Comparison of ENCODE assay signal across 9 cellular contexts in the genomic region with DNA sequence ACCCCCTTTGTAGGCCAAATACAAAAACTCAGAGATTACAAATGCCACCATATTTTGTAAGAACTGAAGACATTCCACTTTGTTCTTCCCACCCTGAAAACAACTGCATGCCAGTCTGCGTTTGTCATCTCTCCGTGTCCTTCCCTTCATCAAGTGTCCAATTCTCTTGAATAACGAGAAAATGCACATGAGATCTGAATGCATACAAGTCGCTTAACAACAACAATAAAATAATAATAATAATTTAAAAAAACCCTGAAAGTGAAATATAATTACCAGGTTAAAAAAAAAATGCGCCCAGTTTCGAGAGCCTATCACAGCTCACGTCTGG. TPM values are rescaled to one million over a fixed set of nuclear protein-coding genes. Genes with fewer than 3 reads are reported as not detected.
A peak's percentile ranks its signal among the peaks of the same experiment; 100 is the strongest.
DNase-seq lines count a peak whose midpoint lies in the region; ATAC-seq, FAIRE-seq and TF ChIP-seq lines count a peak whose summit lies in the region.
"Had no signal": no experiment of that assay in that cellular context is flagged by ENCODE, and none has a peak within 500 bp of the region (broad histone marks: within the 10 kb centered on the region; RNA-seq: fewer than 3 reads in every experiment).

No MANE protein-coding gene starts in this region.

- no peak for TF ChIP-seq CTCF in AG04449 (IDR thresholded peaks at IDR 0.05; ENCODE audit: insufficient read depth, low read length, missing control alignments)
- TF ChIP-seq CTCF in natural killer cell (IDR thresholded peaks at IDR 0.05): no peak

- H3K36me3 ChIP-seq in HUES64 (ENCODE audit: insufficient read depth, low read length): no peaks in the 10 kb centered on the region

- peaks cover 14% of the 10 kb centered on the region for H3K27me3 ChIP-seq in HUES64 (ENCODE audit: insufficient read depth, low read length)

- POLR2A ChIA-PET in AG04449 (lab: Yijun Ruan, JAX): interaction anchor here (0.5 to 0.7 kb wide), 2 partner anchors 13 to 80 kb away, joined by 3 read pairs; no protein-coding TSS in a partner anchor

- H3K4me1 Mint-ChIP-seq in natural killer cell: peaks cover 7 to 8% of the 10 kb centered on the region in 2 donors

- peak overlapping the region; percentile 75 for H3K4me3 Mint-ChIP-seq in natural killer cell

- H3K4me1 ChIP-seq in HUES64 (ENCODE audit: insufficient read depth, low read length): peaks cover 21% of the 10 kb centered on the region

- H3K27ac Mint-ChIP-seq in natural killer cell: peak overlapping the region in 1 of 2 donors; percentile 39

- intact Hi-C loops in natural killer cell (cut with micrococcal nuclease): loop anchor here (1.0 kb wide), 1 partner anchor 534 kb away; no protein-coding TSS in a partner anchor

- no peaks in the 10 kb centered on the region for H3K27me3 Mint-ChIP-seq in natural killer cell (ENCODE audit: low read depth in 2 of 2)

- no peak overlapping the region for H3K27ac ChIP-seq in HUES64 (ENCODE audit: low read depth, low read length)

- WGBS in HUES64: 31% methylated on average over 6 of the region's 7 CpGs

- H3K4me3 ChIP-seq in AG04449 (ENCODE audit: low read depth, low read length) (peak overlapping the region; percentile 70), HUES64 (ENCODE audit: low read length) (peak overlapping the region; percentile 60)

- no peak overlapping the region for H3K9ac ChIP-seq in HUES64 (ENCODE audit: low read depth, low read length)

- H3K36me3 Mint-ChIP-seq in natural killer cell: no peaks in the 10 kb centered on the region

- ATAC-seq in natural killer cell (no peak), HG03442 (IDR thresholded peaks at IDR 0.05; ENCODE audit: unreplicated experiment) (no peak), GM19452 (IDR thresholded peaks at IDR 0.05; ENCODE audit: unreplicated experiment) (no peak), GM18498 (IDR thresholded peaks at IDR 0.05; ENCODE audit: unreplicated experiment) (no peak)

- H3K9me3 Mint-ChIP-seq in natural killer cell: no peaks in the 10 kb centered on the region

- peak; percentile 51 for FAIRE-seq in colon (lab: Jason Lieb, UNC)
- FAIRE-seq: G401.6 had no signal

- no peak for DNase-seq in AG04449 (ENCODE audit: low read depth, low spot score)
- no peak for DNase-seq in natural killer cell
- DNase-seq in AML-193 (lab: John Stamatoyannopoulos, UW): no peak

- H3K9me3 ChIP-seq in HUES64 (ENCODE audit: insufficient read depth, low read depth, low read length): no peaks in the 10 kb centered on the region

- CTCF ChIA-PET in AG04449 (lab: Yijun Ruan, JAX): interaction anchor here (0.6 to 1.4 kb wide), 10 partner anchors 11 to 1055 kb away, joined by 3 to 6 read pairs (median 3); no protein-coding TSS in a partner anchor

RNA-seq across cellular contexts. Expression of gene SETBP1, which starts 2.0 kb away (rescaled TPM):
- 3.0 TPM for polyA plus RNA-seq in HUES64 (2013, experiment 1 of 2)
- polyA plus RNA-seq in HUES64 (2013, experiment 2 of 2): 3.9 TPM
- total RNA-seq in natural killer cell: 10 to 100 TPM; 36.0 to 46.6 (median 41.2) TPM
